ENCODE assay signal across 8 cellular contexts in the genomic region with DNA sequence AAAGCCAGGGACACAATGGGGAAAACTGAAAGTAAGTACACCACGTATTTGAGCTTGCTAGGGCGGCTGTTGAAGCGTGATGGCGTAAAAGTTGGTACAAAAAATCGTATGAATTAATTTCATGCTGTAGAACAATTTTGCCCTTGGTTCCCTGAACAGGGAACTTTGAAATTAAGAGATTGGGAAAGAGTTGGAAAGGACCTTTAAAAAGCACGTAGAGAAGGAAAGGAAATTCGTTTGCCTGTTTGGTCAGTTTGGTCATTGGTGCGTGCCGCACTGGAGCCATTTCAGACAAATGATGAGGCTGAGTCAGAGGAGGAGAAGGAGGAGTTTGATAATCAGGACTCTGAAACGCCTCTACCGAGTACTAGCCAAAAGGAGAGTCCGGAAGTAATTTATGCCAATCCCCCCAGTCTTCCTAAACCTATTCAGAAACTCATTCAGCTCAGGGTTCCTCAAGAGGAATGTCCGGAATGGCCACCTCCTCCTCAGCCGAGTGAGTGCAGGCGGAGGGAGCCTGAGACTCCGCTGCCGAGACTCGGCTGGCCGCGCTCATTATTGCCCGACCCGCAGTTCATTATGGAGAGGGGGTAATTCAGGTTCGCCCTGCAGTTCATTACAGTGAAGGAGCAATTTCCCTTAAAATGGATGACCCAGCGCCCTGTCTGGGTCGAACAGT. TPM values are rescaled to one million over a fixed set of nuclear protein-coding genes. Genes with fewer than 3 reads are reported as not detected.
DNase-seq lines count a peak whose midpoint lies in the region; ATAC-seq and TF ChIP-seq lines count a peak whose summit lies in the region.

No MANE protein-coding gene starts in this region.

- H3K4me2 ChIP-seq in DOHH2 (ENCODE audit: low read length), result peak overlapping the region; percentile 82

- DNase-seq in HPDE6-E6E7 (ENCODE audit: extremely low spot score) (peak; percentile 53), SK-N-DZ (ENCODE audit: low spot score) (peak; percentile 12), astrocyte of the cerebellum (ENCODE audit: low read depth) (peak; percentile 59), hepatic stellate cell (ENCODE audit: low spot score) (peak; percentile 73), sciatic nerve (ENCODE audit: low spot score) (peak; percentile 68), midbrain (lab: John Stamatoyannopoulos, UW) (no peak)

- intact Hi-C loops in sciatic nerve (cut with DNase I), result loop anchor here (10.0 kb wide), 1 partner anchor 706 kb away; a partner anchor contains a TSS

- no peaks in the 10 kb centered on the region for H3F3A ChIP-seq in DOHH2 (ENCODE audit: control insufficient read depth, insufficient read depth)

- no peak overlapping the region for H3K27ac ChIP-seq in DOHH2 (ENCODE audit: low read depth, low read length)

- no peaks in the 10 kb centered on the region for H3K79me2 ChIP-seq in DOHH2 (ENCODE audit: control insufficient read depth, low read length)

- no peaks in the 10 kb centered on the region for H3K9me2 ChIP-seq in DOHH2 (replicated peaks; ENCODE audit: control insufficient read depth, low read length)

- no peaks in the 10 kb centered on the region for H3K9me3 ChIP-seq in DOHH2 (ENCODE audit: control insufficient read depth, insufficient read depth, low read length)

- H3K36me3 ChIP-seq in DOHH2 (ENCODE audit: control insufficient read depth, low read length), result no peaks in the 10 kb centered on the region

- 0 out of 2 replicates have a peak, but pooled peaks cover 3% of the 10 kb centered on the region for H3K27me3 ChIP-seq in DOHH2 (ENCODE audit: control insufficient read depth, low read length)

- peaks cover 8% of the 10 kb centered on the region for H3K4me1 ChIP-seq in DOHH2 (ENCODE audit: control insufficient read depth, low read length)

- in situ Hi-C loops in astrocyte of the cerebellum (cut with HindIII; ENCODE audit: low sequenced_read_pairs), result no loop called here

- ATAC-seq in GM21367 (IDR thresholded peaks at IDR 0.05; ENCODE audit: unreplicated experiment) (peak; percentile 84), sciatic nerve (peak; percentile 98)

- H3K4me3 ChIP-seq in DOHH2 (ENCODE audit: low read length) (peak overlapping the region; percentile 81), astrocyte of the cerebellum (ENCODE audit: low read depth, low read length) (peak overlapping the region; percentile 57)

- no peaks in the 10 kb centered on the region for H4K20me1 ChIP-seq in DOHH2 (ENCODE audit: control insufficient read depth, insufficient read depth, low read depth, low read length)

- TF ChIP-seq CTCF in DOHH2 (IDR thresholded peaks at IDR 0.05; ENCODE audit: low read depth, low read length, poor library complexity, severe bottlenecking) (no peak), astrocyte of the cerebellum (IDR thresholded peaks at IDR 0.05; ENCODE audit: low read depth, low read length, missing control alignments) (no peak)

RNA-seq across cellular contexts. Expression of a gene that starts 59.2 kb away (rescaled TPM):
- not detected in 2 replicates for polyA plus RNA-seq in SK-N-DZ (2014; cell fraction: cytosol; rRNA removed)
- not detected in 2 replicates for polyA plus RNA-seq in SK-N-DZ (2014; cell fraction: nucleus; rRNA removed)
- total RNA-seq in sciatic nerve, result 0.67 TPM
